22 cellular contexts compared by ENCODE assay signal in the genomic region with DNA sequence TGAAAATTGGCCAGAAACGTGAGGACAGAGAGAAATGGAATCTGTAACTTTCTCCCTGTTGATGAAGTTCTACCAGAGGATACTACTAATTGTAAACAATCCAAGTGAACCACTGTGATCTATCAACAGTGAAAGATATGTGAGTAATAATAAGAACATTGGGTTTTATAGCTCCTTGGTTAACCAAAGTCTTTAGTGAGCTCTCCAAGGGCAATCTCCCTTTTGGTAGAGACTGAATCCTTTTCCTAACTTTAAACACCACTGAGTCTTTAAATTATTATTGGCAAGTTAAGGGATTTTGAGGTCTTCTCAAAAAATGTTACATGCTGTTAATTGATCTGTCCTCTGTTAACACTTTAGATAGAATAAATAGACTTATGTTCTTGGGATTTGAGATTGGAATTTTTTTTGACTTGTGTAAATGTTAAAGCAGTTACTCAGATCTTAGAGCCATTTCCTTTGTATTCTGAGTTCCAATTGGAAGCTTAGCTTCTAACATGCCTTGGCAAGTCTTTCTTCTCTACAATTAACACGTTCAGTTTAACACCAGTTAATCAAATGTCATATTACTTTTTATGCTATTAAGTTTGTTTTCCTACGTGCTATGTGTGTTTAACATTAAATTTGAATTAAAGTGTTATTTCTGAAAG.
A peak's percentile ranks its signal among the peaks of the same experiment; 100 is the strongest.
DNase-seq lines count a peak whose midpoint lies in the region; ATAC-seq and TF ChIP-seq lines count a peak whose summit lies in the region.
"Had no signal": no experiment of that assay in that cellular context is flagged by ENCODE, and none has a peak within 500 bp of the region (broad histone marks: within the 10 kb centered on the region; RNA-seq: fewer than 3 reads in every experiment).

No MANE protein-coding gene starts in this region.

- WGBS in GM23248 (ENCODE audit: low coverage in 1 of 2, low lambda C conversion rate in 2 of 2, missing lambda C conversion rate in 2 of 2), 2 experiments: 2 to 3% methylated on average over 3 of the region's 3 CpGs

- H4K20me1 ChIP-seq in GM23248 (ENCODE audit: insufficient read depth): no peaks in the 10 kb centered on the region
- H4K20me1 ChIP-seq: BLaER1 treated with 17β-estradiol and CSF1 and Interleukin-3, amounts not matched to agents 10 nM and 100 nM had no signal

- intact Hi-C loops in lower lobe of right lung (cut with DNase I): no loop called here

- peak; percentile 62 for DNase-seq in GM23248
- DNase-seq in astrocyte of the hippocampus (ENCODE audit: low read depth, low spot score): peak; percentile 29
- peak; percentile 15 to 24 for DNase-seq in foreskin fibroblast
- peak; percentile 31 for DNase-seq in stromal cell of bone marrow (ENCODE audit: low read depth)
- DNase-seq in lower lobe of right lung: no peak
- no peak for DNase-seq in T1000 (lab: John Stamatoyannopoulos, UW)
- DNase-seq in amniotic stem cell (lab: John Stamatoyannopoulos, UW): no peak
- DNase-seq: activated B cell treated with CpG ODN at 0.5 μM for 24 hours; activated CD8-positive, alpha-beta T cell treated with anti-CD3 and anti-CD28 coated beads for 36 hours; activated naive CD4-positive, alpha-beta T cell treated with anti-CD3 and anti-CD28 coated beads, Interleukin-2, amount 50 U/mL, for 16 hours; activated T-cell treated with anti-CD3 and anti-CD28 coated beads, Interleukin-2, amount 50 U/mL, for 24 hours; cortex of kidney; Karpas-422; left ventricle myocardium inferior; NCI-H1105 treated with DMSO at 0.1 percent for 48 hours; NCI-H774; OCI-M1; stimulated activated CD4-positive, alpha-beta T cell treated with anti-CD3 and anti-CD28 coated beads, Interleukin-1b, Interleukin-23, amount 100 ng/mL, for 48 hours; upper lobe of left lung had no signal

- TF ChIP-seq CTCF in foreskin fibroblast (IDR thresholded peaks at IDR 0.05; ENCODE audit: low read depth, low read length) (no peak), lower lobe of right lung (IDR thresholded peaks at IDR 0.05) (no peak)

- H3K27ac ChIP-seq in GM23248: peak overlapping the region; percentile 31
- no peak overlapping the region for H3K27ac ChIP-seq in lower lobe of right lung
- H3K27ac ChIP-seq: BLaER1 treated with 17β-estradiol and CSF1 and Interleukin-3, amounts not matched to agents 10 nM and 100 nM; left ventricle myocardium inferior; upper lobe of left lung had no signal

- no peak for ATAC-seq in lower lobe of right lung
- ATAC-seq: activated CD8-positive, alpha-beta T cell treated with anti-CD3 and anti-CD28 coated beads for 36 hours; GM12878; sciatic nerve had no signal

- no peak overlapping the region for H3K9ac ChIP-seq in GM23248
- H3K9ac ChIP-seq: BLaER1 treated with 17β-estradiol and CSF1 and Interleukin-3, amounts not matched to agents 10 nM and 100 nM had no signal

- peaks cover 22% of the 10 kb centered on the region for H3F3A ChIP-seq in GM23248 (ENCODE audit: insufficient read depth)

- H3K9me3 ChIP-seq in GM23248 (ENCODE audit: low read depth) (no peaks in the 10 kb centered on the region), lower lobe of right lung (no peaks in the 10 kb centered on the region)
- H3K9me3 ChIP-seq: BLaER1 treated with 17β-estradiol and CSF1 and Interleukin-3, amounts not matched to agents 10 nM and 100 nM; upper lobe of left lung had no signal

- H3K27me3 ChIP-seq in GM23248 (replicated peaks; ENCODE audit: insufficient read depth) (no peaks in the 10 kb centered on the region), lower lobe of right lung (ENCODE audit: low read depth) (no peaks in the 10 kb centered on the region)
- H3K27me3 ChIP-seq: BLaER1 treated with 17β-estradiol and CSF1 and Interleukin-3, amounts not matched to agents 10 nM and 100 nM; upper lobe of left lung had no signal

- no peaks in the 10 kb centered on the region for H3K79me2 ChIP-seq in GM23248 (ENCODE audit: insufficient read depth)

- H3K4me1 ChIP-seq in GM23248 (ENCODE audit: insufficient read depth) (peaks cover 19% of the 10 kb centered on the region), lower lobe of right lung (peaks cover 5% of the 10 kb centered on the region)
- H3K4me1 ChIP-seq: BLaER1 treated with 17β-estradiol and CSF1 and Interleukin-3, amounts not matched to agents 10 nM and 100 nM; left ventricle myocardium inferior had no signal

- H2AFZ ChIP-seq in GM23248: peak overlapping the region; percentile 48

- peak overlapping the region; percentile 62 for H3K4me2 ChIP-seq in GM23248 (ENCODE audit: unreplicated experiment)
- H3K4me2 ChIP-seq: BLaER1 treated with 17β-estradiol and CSF1 and Interleukin-3, amounts not matched to agents 10 nM and 100 nM had no signal

- no peaks in the 10 kb centered on the region; the same call in 1 of the 2 replicates for H3K9me2 ChIP-seq in GM23248 (ENCODE audit: insufficient read depth)

- in situ Hi-C loops in GM23248 (cut with MboI): no loop called here

- H3K36me3 ChIP-seq in GM23248 (ENCODE audit: low read depth) (no peaks in the 10 kb centered on the region), lower lobe of right lung (no peaks in the 10 kb centered on the region)
- H3K36me3 ChIP-seq: BLaER1 treated with 17β-estradiol and CSF1 and Interleukin-3, amounts not matched to agents 10 nM and 100 nM; left ventricle myocardium inferior; upper lobe of left lung had no signal

- peak overlapping the region; percentile 37 for H3K4me3 ChIP-seq in GM23248
- H3K4me3 ChIP-seq in foreskin fibroblast (ENCODE audit: low read depth in 1 of 2, low read length in 2 of 2): no peak overlapping the region
- H3K4me3 ChIP-seq in lower lobe of right lung: no peak overlapping the region
- H3K4me3 ChIP-seq: BLaER1 treated with 17β-estradiol and CSF1 and Interleukin-3, amounts not matched to agents 10 nM and 100 nM; GM12878; left ventricle myocardium inferior; upper lobe of left lung had no signal

Comparison
In these comparisons a context has a peak if more than half of its experiments do, and no peak if none do; other contexts are left out.
1. DNase-seq: peak in GM23248 (single experiment), astrocyte of the hippocampus (single experiment), foreskin fibroblast (2 of 2) and stromal cell of bone marrow (single experiment); none in lower lobe of right lung (single experiment), T1000 (single experiment) and amniotic stem cell (single experiment).